19 cellular contexts compared by ENCODE assay signal in genomic region chr7:111532625-111533024, GRCh38. TPM values are rescaled to one million over a fixed set of nuclear protein-coding genes. Genes with fewer than 3 reads are reported as not detected.
DNase-seq lines count a peak whose midpoint lies in the region; ATAC-seq and TF ChIP-seq lines count a peak whose summit lies in the region.
"Had no signal": no experiment of that assay in that cellular context is flagged by ENCODE, and none has a peak within 500 bp of the region (broad histone marks: within the 10 kb centered on the region; RNA-seq: fewer than 3 reads in every experiment).

No MANE protein-coding gene starts in this region.

- ATAC-seq in thoracic aorta (ENCODE audit: insufficient number of reproducible peaks, low FRiP score, low read depth), result no peak
- ATAC-seq: natural killer cell treated with Interleukin-12 subunit alpha and Interleukin-12 subunit beta and Interleukin-15 and Interleukin-18, amount 100 ng/mL, for 72 hours had no signal

- no peaks in the 10 kb centered on the region for H3K36me3 ChIP-seq in thoracic aorta
- H3K36me3 ChIP-seq: adrenal gland, SJSA1, thyroid gland, WERI-Rb-1 had no signal

- H3K4me1 ChIP-seq in thoracic aorta (ENCODE audit: control insufficient read depth in 1 of 2, low read depth in 2 of 2), result peaks cover 29 to 57% of the 10 kb centered on the region in 2 donors
- H3K4me1 ChIP-seq: SJSA1 had no signal

- DNase-seq in NCI-H2107 treated with DMSO at 0.1 percent for 48 hours (lab: John Stamatoyannopoulos, UW; ENCODE audit: unreplicated experiment), result peak; percentile 67
- DNase-seq in NCI-H2107 (lab: John Stamatoyannopoulos, UW), result no peak
- peak; percentile 63 to 74 for DNase-seq in NCI-H446 (lab: John Stamatoyannopoulos, UW)
- DNase-seq in fibroblast of peridontal ligament (ENCODE audit: extremely low read depth), result peak; percentile 49
- no peak for DNase-seq in thoracic aorta (ENCODE audit: low spot score)
- no peak for DNase-seq in activated CD8-positive, alpha-beta memory T cell treated with anti-CD3 and anti-CD28 coated beads, Interleukin-2, amount 50 U/mL, for 48 hours
- no peak for DNase-seq in activated effector memory CD4-positive, alpha-beta T cell treated with anti-CD3 and anti-CD28 coated beads, Interleukin-2, amount 50 U/mL, for 16 hours
- DNase-seq in stimulated activated CD4-positive, alpha-beta T cell treated with anti-CD3 and anti-CD28 coated beads, Interleukin-15, amount 100 ng/mL, for 24 hours, result no peak
- DNase-seq: Calu3, dorsolateral prefrontal cortex, KG1, kidney glomerular epithelial cell, NCI-H526, thyroid gland, WERI-Rb-1 had no signal

- no peak for TF ChIP-seq CTCF in thoracic aorta (IDR thresholded peaks at IDR 0.05)

- H3K4me3 ChIP-seq in thoracic aorta, result peak overlapping the region; percentile 5
- H3K4me3 ChIP-seq: adrenal gland, dorsolateral prefrontal cortex, SJSA1, skin epidermis, thyroid gland had no signal

- H3K9me3 ChIP-seq in thoracic aorta, result no peaks in the 10 kb centered on the region
- H3K9me3 ChIP-seq: adrenal gland, SJSA1, thyroid gland had no signal

- peak overlapping the region; percentile 48 to 61 for H3K27ac ChIP-seq in thoracic aorta
- H3K27ac ChIP-seq: dorsolateral prefrontal cortex, SJSA1, skin epidermis, thyroid gland, WERI-Rb-1 had no signal

- no peaks in the 10 kb centered on the region for H3K27me3 ChIP-seq in thoracic aorta (replicated peaks; ENCODE audit: insufficient read depth)
- H3K27me3 ChIP-seq: adrenal gland, dorsolateral prefrontal cortex, SJSA1, thyroid gland had no signal

RNA-seq across cellular contexts. Expression of gene IMMP2L, which starts 29.7 kb away (rescaled TPM):
- 10 to 100 TPM; 13.1 to 22.7 TPM for total RNA-seq in thoracic aorta

Comparison
In these comparisons a context has a peak if more than half of its experiments do, and no peak if none do; other contexts are left out.
1. DNase-seq: peak in NCI-H2107 treated with DMSO at 0.1 percent for 48 hours (single experiment), NCI-H446 (2 of 2) and fibroblast of peridontal ligament (single experiment); none in NCI-H2107 (single experiment), thoracic aorta (single experiment), activated CD8-positive, alpha-beta memory T cell treated with anti-CD3 and anti-CD28 coated beads, Interleukin-2, amount 50 U/mL, for 48 hours (single experiment), activated effector memory CD4-positive, alpha-beta T cell treated with anti-CD3 and anti-CD28 coated beads, Interleukin-2, amount 50 U/mL, for 16 hours (single experiment) and stimulated activated CD4-positive, alpha-beta T cell treated with anti-CD3 and anti-CD28 coated beads, Interleukin-15, amount 100 ng/mL, for 24 hours (single experiment).